Comparison of ENCODE assay signal across 1 cellular context in genomic region chr15:74614744-74615312, GRCh38.
TF ChIP-seq lines count a peak whose summit lies in the region.

No MANE protein-coding gene starts in this region.

TF ChIP-seq in WTC11, 78 proteins besides CTCF, POLR2A, EP300 and RAD21 (continued from another document):
- TF ChIP-seq AFF4 (CRISPR knock-in tag; IDR thresholded peaks at IDR 0.05; ENCODE audit: borderline replicate concordance) (no peak), FOXK1 (CRISPR knock-in tag; IDR thresholded peaks at IDR 0.05) (no peak)
